Comparison of ENCODE assay signal across 8 cellular contexts in genomic region chr5:142655339-142656267, GRCh38. TPM values are rescaled to one million over a fixed set of nuclear protein-coding genes. Genes with fewer than 3 reads are reported as not detected.
DNase-seq lines count a peak whose midpoint lies in the region; ATAC-seq and TF ChIP-seq lines count a peak whose summit lies in the region.

No MANE protein-coding gene starts in this region.

- peak; percentile 97 for TF ChIP-seq CTCF in MM.1S (IDR thresholded peaks at IDR 0.05; ENCODE audit: low read length)
- TF ChIP-seq CTCF in upper lobe of left lung (IDR thresholded peaks at IDR 0.05), result peak; percentile 81 to 96 (median 91)

- H3K9me3 ChIP-seq in MM.1S (replicated peaks; ENCODE audit: insufficient read depth, low read length) (no peaks in the 10 kb centered on the region), upper lobe of left lung (no peaks in the 10 kb centered on the region)

- DNase-seq in CD1c-positive myeloid dendritic cell (ENCODE audit: extremely low spot score) (peak; percentile 79), MM.1S (peak; percentile 61), head of caudate nucleus (peak; percentile 76 to 97 (median 92)), posterior cingulate gyrus (peak; percentile 78 to 98 (median 92)), upper lobe of left lung (peak; percentile 76 to 95)
- DNase-seq in activated naive CD4-positive, alpha-beta T cell treated with anti-CD3 and anti-CD28 coated beads, Interleukin-2, amount 50 U/mL, for 16 hours, result peak; percentile 73

- H3K4me1 ChIP-seq in MM.1S (ENCODE audit: low read length) (no peaks in the 10 kb centered on the region), upper lobe of left lung (peaks cover 0 to 8% (median 3%) of the 10 kb centered on the region in 4 donors)

- H3K27me3 ChIP-seq in MM.1S (replicated peaks; ENCODE audit: insufficient read depth, low read length), result no peaks in the 10 kb centered on the region
- no peaks in the 10 kb centered on the region for H3K27me3 ChIP-seq in upper lobe of left lung

- H3K36me3 ChIP-seq in MM.1S (replicated peaks; ENCODE audit: insufficient read depth, low read length) (no peaks in the 10 kb centered on the region), upper lobe of left lung (no peaks in the 10 kb centered on the region)

- no peak for TF ChIP-seq POLR2A in upper lobe of left lung (IDR thresholded peaks at IDR 0.05)

- no peak overlapping the region for H3K4me3 ChIP-seq in MM.1S (ENCODE audit: low read length)
- no peak overlapping the region for H3K4me3 ChIP-seq in upper lobe of left lung

- H3K79me2 ChIP-seq in MM.1S (ENCODE audit: low read length), result no peaks in the 10 kb centered on the region

- WGBS in upper lobe of left lung, 2 donors, result 22% methylated on average over 13 of the region's 13 CpGs

- H3K9me2 ChIP-seq in MM.1S (replicated peaks; ENCODE audit: insufficient read depth, low read length), result no peaks in the 10 kb centered on the region

- no peak overlapping the region for H3K9ac ChIP-seq in MM.1S (ENCODE audit: low read length)

- 0 out of 2 replicates have a peak overlapping the region, but pooled peaks have one; percentile 9 for H2AFZ ChIP-seq in MM.1S (ENCODE audit: low read length)

- ATAC-seq in GM21390 (IDR thresholded peaks at IDR 0.05; ENCODE audit: unreplicated experiment) (peak; percentile 76), SK-N-SH treated with all-trans-retinoic acid at 6 μM for 48 hours (peak; percentile 99), upper lobe of left lung (ENCODE audit: low FRiP score in 2 of 2) (peak; percentile 87 to 94)

- H3K27ac ChIP-seq in MM.1S (ENCODE audit: low read length) (no peak overlapping the region), upper lobe of left lung (no peak overlapping the region)

- no peaks in the 10 kb centered on the region for H3F3A ChIP-seq in MM.1S (ENCODE audit: insufficient read depth, low read length)

- TF ChIP-seq EP300 in upper lobe of left lung (IDR thresholded peaks at IDR 0.05), result no peak

- 0 out of 2 replicates have a peak overlapping the region, but pooled peaks have one; percentile 0 for H3K4me2 ChIP-seq in MM.1S (ENCODE audit: low read depth, low read length)

- intact Hi-C loops in head of caudate nucleus (cut with DNase I), result loop anchor here (2.0 kb wide), 1 partner anchor 43 kb away; no protein-coding TSS in a partner anchor
- intact Hi-C loops in posterior cingulate gyrus (cut with DNase I), result loop anchor here (1.0 to 5.0 kb wide), 3 partner anchors 44 to 57 kb away; no protein-coding TSS in a partner anchor

- no peaks in the 10 kb centered on the region for H4K20me1 ChIP-seq in MM.1S (ENCODE audit: insufficient read depth, low read length)

TF ChIP-seq in SK-N-SH treated with all-trans-retinoic acid at 6 μM for 48 hours, 23 proteins besides CTCF, POLR2A, EP300 and RAD21:
- TF ChIP-seq ZFP3 (CRISPR knock-in tag; IDR thresholded peaks at IDR 0.05), result no peak
- TF ChIP-seq CSRNP3 (CRISPR knock-in tag; IDR thresholded peaks at IDR 0.05), result no peak
- no peak for TF ChIP-seq ESRRG (CRISPR knock-in tag; IDR thresholded peaks at IDR 0.05)
- TF ChIP-seq PPARA (CRISPR knock-in tag; IDR thresholded peaks at IDR 0.05; ENCODE audit: borderline replicate concordance), result no peak
- no peak for TF ChIP-seq CREB5 (CRISPR knock-in tag; IDR thresholded peaks at IDR 0.05; ENCODE audit: low read depth)
- no peak for TF ChIP-seq ZC3H10 (CRISPR knock-in tag; IDR thresholded peaks at IDR 0.05)
- TF ChIP-seq TCF4 (CRISPR knock-in tag; IDR thresholded peaks at IDR 0.05; ENCODE audit: borderline replicate concordance), result no peak
- TF ChIP-seq ISL1 (CRISPR knock-in tag; IDR thresholded peaks at IDR 0.05), result no peak
- TF ChIP-seq CSDC2 (CRISPR knock-in tag; IDR thresholded peaks at IDR 0.05), result no peak
- no peak for TF ChIP-seq ZNF70 (CRISPR knock-in tag; IDR thresholded peaks at IDR 0.05)
- no peak for TF ChIP-seq ARNTL (CRISPR knock-in tag; IDR thresholded peaks at IDR 0.05; ENCODE audit: borderline replicate concordance, low read depth)
- TF ChIP-seq, protein P1, sequence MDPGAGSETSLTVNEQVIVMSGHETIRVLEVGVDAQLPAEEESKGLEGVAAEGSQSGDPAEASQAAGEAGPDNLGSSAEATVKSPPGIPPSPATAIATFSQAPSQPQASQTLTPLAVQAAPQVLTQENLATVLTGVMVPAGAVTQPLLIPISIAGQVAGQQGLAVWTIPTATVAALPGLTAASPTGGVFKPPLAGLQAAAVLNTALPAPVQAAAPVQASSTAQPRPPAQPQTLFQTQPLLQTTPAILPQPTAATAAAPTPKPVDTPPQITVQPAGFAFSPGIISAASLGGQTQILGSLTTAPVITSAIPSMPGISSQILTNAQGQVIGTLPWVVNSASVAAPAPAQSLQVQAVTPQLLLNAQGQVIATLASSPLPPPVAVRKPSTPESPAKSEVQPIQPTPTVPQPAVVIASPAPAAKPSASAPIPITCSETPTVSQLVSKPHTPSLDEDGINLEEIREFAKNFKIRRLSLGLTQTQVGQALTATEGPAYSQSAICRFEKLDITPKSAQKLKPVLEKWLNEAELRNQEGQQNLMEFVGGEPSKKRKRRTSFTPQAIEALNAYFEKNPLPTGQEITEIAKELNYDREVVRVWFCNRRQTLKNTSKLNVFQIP (CRISPR knock-in tag; IDR thresholded peaks at IDR 0.05; ENCODE audit: borderline replicate concordance, low read depth), result no peak
- TF ChIP-seq TOX (CRISPR knock-in tag; IDR thresholded peaks at IDR 0.05; ENCODE audit: borderline replicate concordance), result no peak
- no peak for TF ChIP-seq SNAI2 (CRISPR knock-in tag; IDR thresholded peaks at IDR 0.05)
- TF ChIP-seq, protein P2, sequence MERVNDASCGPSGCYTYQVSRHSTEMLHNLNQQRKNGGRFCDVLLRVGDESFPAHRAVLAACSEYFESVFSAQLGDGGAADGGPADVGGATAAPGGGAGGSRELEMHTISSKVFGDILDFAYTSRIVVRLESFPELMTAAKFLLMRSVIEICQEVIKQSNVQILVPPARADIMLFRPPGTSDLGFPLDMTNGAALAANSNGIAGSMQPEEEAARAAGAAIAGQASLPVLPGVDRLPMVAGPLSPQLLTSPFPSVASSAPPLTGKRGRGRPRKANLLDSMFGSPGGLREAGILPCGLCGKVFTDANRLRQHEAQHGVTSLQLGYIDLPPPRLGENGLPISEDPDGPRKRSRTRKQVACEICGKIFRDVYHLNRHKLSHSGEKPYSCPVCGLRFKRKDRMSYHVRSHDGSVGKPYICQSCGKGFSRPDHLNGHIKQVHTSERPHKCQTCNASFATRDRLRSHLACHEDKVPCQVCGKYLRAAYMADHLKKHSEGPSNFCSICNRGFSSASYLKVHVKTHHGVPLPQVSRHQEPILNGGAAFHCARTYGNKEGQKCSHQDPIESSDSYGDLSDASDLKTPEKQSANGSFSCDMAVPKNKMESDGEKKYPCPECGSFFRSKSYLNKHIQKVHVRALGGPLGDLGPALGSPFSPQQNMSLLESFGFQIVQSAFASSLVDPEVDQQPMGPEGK (CRISPR knock-in tag; IDR thresholded peaks at IDR 0.05; ENCODE audit: borderline replicate concordance), result no peak
- TF ChIP-seq TSHZ2 (CRISPR knock-in tag; IDR thresholded peaks at IDR 0.05), result no peak
TF ChIP-seq in SK-N-SH treated with all-trans-retinoic acid at 6 μM for 48 hours: peak in this region for 0.

RNA-seq across cellular contexts. Expression of gene FGF1, which starts 30.3 kb away (rescaled TPM):
- 1 to 10 TPM in 1 of 6 donors, under 1 TPM in 3, not detected in 2; 0.63 to 1.3 (median 0.77) TPM for total RNA-seq in upper lobe of left lung
